Comparison of ENCODE assay signal across 33 cellular contexts in the genomic region with DNA sequence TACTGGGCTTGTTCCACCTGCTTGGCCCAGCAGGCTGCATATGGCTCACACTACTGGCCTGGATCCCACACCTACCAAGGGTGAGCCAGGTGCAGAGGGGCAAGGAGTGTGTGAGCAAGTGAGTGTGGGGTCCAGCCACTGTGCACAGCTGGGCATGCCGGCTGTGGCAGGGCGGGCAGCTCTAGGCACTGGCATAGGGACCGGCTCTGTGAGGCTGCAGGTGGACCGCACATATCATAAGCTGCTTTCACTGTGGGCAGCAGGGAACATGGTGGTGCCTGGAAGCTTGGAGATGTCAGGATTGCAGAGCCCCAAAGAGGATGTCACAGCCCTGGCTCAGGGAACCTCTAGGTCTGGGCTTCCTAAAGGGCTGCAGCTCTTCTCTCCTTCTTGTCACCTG.
"Had no signal": no experiment of that assay in that cellular context is flagged by ENCODE, and none has a peak within 500 bp of the region (broad histone marks: within the 10 kb centered on the region; RNA-seq: fewer than 3 reads in every experiment).

No MANE protein-coding gene starts in this region.

- H3K36me3 ChIP-seq: ascending aorta, breast epithelium, cardiac muscle cell, esophagus muscularis mucosa, gastrocnemius medialis, WERI-Rb-1 had no signal

- H3K9me3 Mint-ChIP-seq: activated CD4-positive, alpha-beta T cell treated with anti-CD3 and anti-CD28 coated beads, Interleukin-2, amount 10 ng/mL, durations not matched to agents 24 days and 14 days; activated naive CD8-positive, alpha-beta T cell treated with anti-CD3 and anti-CD28 coated beads, Interleukin-2, amount 10 ng/mL, durations not matched to agents 7 days and 5 days had no signal

- H3K4me1 Mint-ChIP-seq: activated B cell treated with CpG ODN at 0.5 μM for 24 hours; activated CD4-positive, alpha-beta T cell treated with anti-CD3 and anti-CD28 coated beads, Interleukin-2, amount 10 ng/mL, durations not matched to agents 24 days and 14 days; activated CD8-positive, alpha-beta memory T cell treated with anti-CD3 and anti-CD28 coated beads, Interleukin-2, amount 10 ng/mL, durations not matched to agents 7 days and 5 days; activated naive CD4-positive, alpha-beta T cell treated with anti-CD3 and anti-CD28 coated beads, Interleukin-2, amount 10 ng/mL, durations not matched to agents 7 days and 5 days; activated naive CD8-positive, alpha-beta T cell treated with anti-CD3 and anti-CD28 coated beads, Interleukin-2, amount 10 ng/mL, durations not matched to agents 7 days and 5 days; brain; T-helper 17 cell had no signal

- H3K4me3 ChIP-seq: ascending aorta, breast epithelium, cardiac muscle cell, coronary artery, dorsolateral prefrontal cortex, esophagus muscularis mucosa, gastrocnemius medialis had no signal

- H3K4me1 ChIP-seq: breast epithelium, esophagus muscularis mucosa, foreskin keratinocyte, gastrocnemius medialis had no signal

- H3K27ac ChIP-seq: breast epithelium, cardiac muscle cell, coronary artery, dorsolateral prefrontal cortex, esophagus muscularis mucosa, foreskin keratinocyte, gastrocnemius medialis, WERI-Rb-1 had no signal

- H3K9me3 ChIP-seq: ascending aorta, esophagus muscularis mucosa, gastrocnemius medialis had no signal

- H3K27me3 ChIP-seq: ascending aorta, breast epithelium, cardiac muscle cell, dorsolateral prefrontal cortex, esophagus muscularis mucosa, foreskin keratinocyte, gastrocnemius medialis had no signal

- DNase-seq: activated B cell treated with CpG ODN at 0.5 μM for 24 hours; activated CD4-positive, alpha-beta memory T cell treated with anti-CD3 and anti-CD28 coated beads for 36 hours; activated CD4-positive, alpha-beta T cell treated with anti-CD3 and anti-CD28 coated beads, Interleukin-2, amount 10 ng/mL, durations not matched to agents 24 days and 14 days; activated CD8-positive, alpha-beta memory T cell treated with anti-CD3 and anti-CD28 coated beads, Interleukin-2, amount 10 ng/mL, durations not matched to agents 7 days and 5 days; activated CD8-positive, alpha-beta memory T cell treated with anti-CD3 and anti-CD28 coated beads, Interleukin-2, amount 50 U/mL, for 4 hours; activated CD8-positive, alpha-beta T cell treated with anti-CD3 and anti-CD28 coated beads, Interleukin-2, amount 10 ng/mL, durations not matched to agents 7 days and 5 days; activated gamma-delta T cell; activated naive CD4-positive, alpha-beta T cell; activated naive CD4-positive, alpha-beta T cell treated with anti-CD3 and anti-CD28 coated beads, Interleukin-2, amount 10 ng/mL, durations not matched to agents 7 days and 5 days; activated naive CD8-positive, alpha-beta T cell treated with anti-CD3 and anti-CD28 coated beads, Interleukin-2, amount 10 ng/mL, durations not matched to agents 7 days and 5 days; activated T-cell treated with anti-CD3 and anti-CD28 coated beads, Interleukin-2, amount 50 U/mL, for 1 hour; activated T-cell treated with anti-CD3 and anti-CD28 coated beads, Interleukin-2, amount 50 U/mL, for 48 hours; central memory CD4-positive, alpha-beta T cell; cerebellar nuclear complex; dorsolateral prefrontal cortex; effector memory CD4-positive, alpha-beta T cell; erythroblast; foreskin keratinocyte; gastrocnemius medialis; T-helper 1 cell; T-helper 17 cell; T1000; WERI-Rb-1 had no signal

- H3K27ac Mint-ChIP-seq: activated B cell treated with CpG ODN at 0.5 μM for 24 hours; activated CD4-positive, alpha-beta memory T cell treated with anti-CD3 and anti-CD28 coated beads for 36 hours; activated CD4-positive, alpha-beta T cell treated with anti-CD3 and anti-CD28 coated beads, Interleukin-2, amount 10 ng/mL, durations not matched to agents 24 days and 14 days; activated CD8-positive, alpha-beta memory T cell treated with anti-CD3 and anti-CD28 coated beads, Interleukin-2, amount 10 ng/mL, durations not matched to agents 7 days and 5 days; activated CD8-positive, alpha-beta T cell treated with anti-CD3 and anti-CD28 coated beads, Interleukin-2, amount 10 ng/mL, durations not matched to agents 7 days and 5 days; activated naive CD4-positive, alpha-beta T cell treated with anti-CD3 and anti-CD28 coated beads, Interleukin-2, amount 10 ng/mL, durations not matched to agents 7 days and 5 days; activated naive CD4-positive, alpha-beta T cell treated with anti-CD3 and anti-CD28 coated beads, Interleukin-2, amount 50 U/mL, for 72 hours; activated naive CD8-positive, alpha-beta T cell treated with anti-CD3 and anti-CD28 coated beads, Interleukin-2, amount 10 ng/mL, durations not matched to agents 7 days and 5 days; brain; dendritic cell treated with granulocyte-macrophage colony-stimulating factor and Interleukin-4, amounts not matched to agents 40 ng/mL and 50 ng/mL, for 4 days; T-helper 17 cell; T-helper 2 cell treated with Interferon-gamma antibody and Interleukin-4, amounts not matched to agents 5 μg/mL and 100 μg/mL, for 36 hours had no signal

- H3K4me3 Mint-ChIP-seq: activated B cell treated with CpG ODN at 0.5 μM for 24 hours; activated CD4-positive, alpha-beta memory T cell treated with anti-CD3 and anti-CD28 coated beads for 36 hours; activated CD4-positive, alpha-beta T cell treated with anti-CD3 and anti-CD28 coated beads, Interleukin-2, amount 10 ng/mL, durations not matched to agents 24 days and 14 days; activated CD8-positive, alpha-beta memory T cell treated with anti-CD3 and anti-CD28 coated beads, Interleukin-2, amount 10 ng/mL, durations not matched to agents 7 days and 5 days; activated CD8-positive, alpha-beta T cell treated with anti-CD3 and anti-CD28 coated beads, Interleukin-2, amount 10 ng/mL, durations not matched to agents 7 days and 5 days; activated naive CD4-positive, alpha-beta T cell treated with anti-CD3 and anti-CD28 coated beads, Interleukin-2, amount 10 ng/mL, durations not matched to agents 7 days and 5 days; activated naive CD8-positive, alpha-beta T cell treated with anti-CD3 and anti-CD28 coated beads, Interleukin-2, amount 10 ng/mL, durations not matched to agents 7 days and 5 days; brain; dendritic cell treated with granulocyte-macrophage colony-stimulating factor and Interleukin-4, amounts not matched to agents 40 ng/mL and 50 ng/mL, for 4 days; T-helper 17 cell; T-helper 2 cell treated with Interferon-gamma antibody and Interleukin-4, amounts not matched to agents 5 μg/mL and 100 μg/mL, for 36 hours had no signal

- ATAC-seq: activated CD4-positive, CD25-positive, alpha-beta regulatory T cell treated with anti-CD3 and anti-CD28 coated beads, Interleukin-2, amount 50 U/mL, for 24 hours; activated CD8-positive, alpha-beta memory T cell treated with anti-CD3 and anti-CD28 coated beads, Interleukin-2, amount 10 ng/mL, durations not matched to agents 7 days and 5 days; activated CD8-positive, alpha-beta T cell treated with anti-CD3 and anti-CD28 coated beads, Interleukin-2, amount 10 ng/mL, durations not matched to agents 7 days and 5 days; activated naive CD4-positive, alpha-beta T cell treated with anti-CD3 and anti-CD28 coated beads, Interleukin-2, amount 50 U/mL, for 72 hours; foreskin keratinocyte; gastrocnemius medialis; T-helper 17 cell had no signal

- H3K36me3 Mint-ChIP-seq: activated CD4-positive, alpha-beta memory T cell treated with anti-CD3 and anti-CD28 coated beads for 36 hours; activated CD8-positive, alpha-beta memory T cell treated with anti-CD3 and anti-CD28 coated beads, Interleukin-2, amount 10 ng/mL, durations not matched to agents 7 days and 5 days; activated naive CD4-positive, alpha-beta T cell treated with anti-CD3 and anti-CD28 coated beads, Interleukin-2, amount 10 ng/mL, durations not matched to agents 7 days and 5 days; activated naive CD4-positive, alpha-beta T cell treated with anti-CD3 and anti-CD28 coated beads, Interleukin-2, amount 50 U/mL, for 72 hours; activated naive CD8-positive, alpha-beta T cell treated with anti-CD3 and anti-CD28 coated beads, Interleukin-2, amount 10 ng/mL, durations not matched to agents 7 days and 5 days; brain had no signal
